In the genomic region with DNA sequence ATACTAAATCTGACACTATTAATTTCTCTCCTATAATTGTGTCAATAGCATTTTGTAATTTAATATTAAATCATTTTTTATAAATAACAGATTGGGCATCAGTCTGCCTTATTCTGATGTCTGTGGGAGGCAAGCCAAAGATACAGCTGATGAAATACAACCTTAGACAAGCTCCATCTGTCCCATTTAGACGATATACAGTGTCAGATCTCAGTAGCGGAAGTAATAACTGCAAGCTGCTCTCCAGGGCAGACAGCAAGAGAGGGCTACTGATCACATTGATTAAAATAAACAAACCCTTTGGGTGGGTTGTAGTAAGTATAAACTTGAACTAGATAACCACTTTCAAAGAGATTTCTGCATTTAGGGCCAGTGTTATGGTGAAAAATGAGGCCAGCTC, we compare ENCODE assay signal across 15 cellular contexts.
"Had no signal": no experiment of that assay in that cellular context is flagged by ENCODE, and none has a peak within 500 bp of the region (broad histone marks: within the 10 kb centered on the region; RNA-seq: fewer than 3 reads in every experiment).

No MANE protein-coding gene starts in this region.

- H3K27me3 ChIP-seq: dorsolateral prefrontal cortex, gastroesophageal sphincter, ovary, spleen, stomach had no signal

- H3K27ac Mint-ChIP-seq: activated CD4-positive, alpha-beta memory T cell treated with anti-CD3 and anti-CD28 coated beads for 36 hours; activated T-cell treated with anti-CD3 and anti-CD28 coated beads, Interleukin-2, amount 50 U/mL, for 24 hours had no signal

- DNase-seq: activated CD4-positive, alpha-beta memory T cell treated with anti-CD3 and anti-CD28 coated beads for 36 hours; activated effector memory CD4-positive, alpha-beta T cell treated with Interleukin-2 at 50 U/mL for 16 hours; activated naive CD4-positive, alpha-beta T cell treated with anti-CD3 and anti-CD28 coated beads, Interleukin-2, amount 50 U/mL, for 16 hours; activated T-cell treated with anti-CD3 and anti-CD28 coated beads, Interleukin-2, amount 50 U/mL, for 24 hours; dorsolateral prefrontal cortex; erythroblast; left colon; naive B cell; ovary; spleen; stomach; T1000 had no signal

- H3K27me3 Mint-ChIP-seq: activated CD4-positive, alpha-beta memory T cell treated with anti-CD3 and anti-CD28 coated beads for 36 hours; activated T-cell treated with anti-CD3 and anti-CD28 coated beads, Interleukin-2, amount 50 U/mL, for 24 hours; naive B cell had no signal

- H3K36me3 ChIP-seq: gastroesophageal sphincter, ovary, spleen, stomach, thoracic aorta had no signal

- H3K36me3 Mint-ChIP-seq: activated CD4-positive, alpha-beta memory T cell treated with anti-CD3 and anti-CD28 coated beads for 36 hours; naive B cell had no signal

- H3K27ac ChIP-seq: dorsolateral prefrontal cortex, gastroesophageal sphincter, ovary, spleen, stomach had no signal

- H3K4me1 ChIP-seq: gastroesophageal sphincter, spleen, stomach had no signal

- H3K9me3 ChIP-seq: gastroesophageal sphincter, ovary, stomach, thoracic aorta had no signal

- H3K4me1 Mint-ChIP-seq: naive B cell had no signal

- H3K4me3 Mint-ChIP-seq: activated CD4-positive, alpha-beta memory T cell treated with anti-CD3 and anti-CD28 coated beads for 36 hours; activated T-cell treated with anti-CD3 and anti-CD28 coated beads, Interleukin-2, amount 50 U/mL, for 24 hours; naive B cell had no signal

- H3K4me3 ChIP-seq: dorsolateral prefrontal cortex, gastroesophageal sphincter, lung, ovary, spleen, stomach, thoracic aorta had no signal
